ENCODE assay signal across 16 cellular contexts in genomic region chr16:51508813-51509212, GRCh38.
DNase-seq lines count a peak whose midpoint lies in the region; ATAC-seq and TF ChIP-seq lines count a peak whose summit lies in the region.
"Had no signal": no experiment of that assay in that cellular context is flagged by ENCODE, and none has a peak within 500 bp of the region (broad histone marks: within the 10 kb centered on the region; RNA-seq: fewer than 3 reads in every experiment).

No MANE protein-coding gene starts in this region.

- no peak overlapping the region for H3K27ac ChIP-seq in heart right ventricle
- H3K27ac ChIP-seq: 22Rv1 had no signal

- H3K4me3 ChIP-seq in HFF-Myc (replicated peaks; ENCODE audit: low read depth, low read length) (no peak overlapping the region), BE2C (ENCODE audit: low read depth, low read length) (no peak overlapping the region), heart right ventricle (no peak overlapping the region)

- H3K36me3 ChIP-seq in BE2C: no peaks in the 10 kb centered on the region
- H3K36me3 ChIP-seq in heart right ventricle: no peaks in the 10 kb centered on the region

- TF ChIP-seq CTCF in HFF-Myc (IDR thresholded peaks at IDR 0.05; ENCODE audit: low read depth, low read length, missing control alignments) (no peak), BE2C (IDR thresholded peaks at IDR 0.05; ENCODE audit: low read depth, low read length) (no peak), heart right ventricle (IDR thresholded peaks at IDR 0.05) (no peak)

- WGBS in heart right ventricle, 2 donors: 51 to 64% methylated on average over 2 of the region's 2 CpGs

- H3K27me3 ChIP-seq in BE2C (no peaks in the 10 kb centered on the region), heart right ventricle (no peaks in the 10 kb centered on the region)

- DNase-seq in DMS 273 (lab: John Stamatoyannopoulos, UW; ENCODE audit: unreplicated experiment) (peak; percentile 53), DMS 273 treated with DMSO at 0.1 percent for 48 hours (lab: John Stamatoyannopoulos, UW) (no peak), HFF-Myc (ENCODE audit: extremely low read depth, low read depth) (peak; percentile 62), fibroblast of gingiva (ENCODE audit: low read depth) (peak; percentile 81), myocyte (ENCODE audit: low read depth) (peak; percentile 2), BE2C (no peak), heart right ventricle (no peak)
- DNase-seq: CD8-positive, alpha-beta T cell; NCI-H146; NCI-H2081 treated with DMSO at 0.1 percent for 48 hours; NCI-H526; NK-92 treated with Interleukin-12 subunit alpha and Interleukin-12 subunit beta, amount 100 ng/mL, for 24 hours; PC-3 had no signal

- intact Hi-C loops in heart right ventricle (cut with DNase I): no loop called here

- no peaks in the 10 kb centered on the region for H3K4me1 ChIP-seq in BE2C
- H3K4me1 ChIP-seq in heart right ventricle: no peaks in the 10 kb centered on the region

- H3K9me3 ChIP-seq in BE2C (no peaks in the 10 kb centered on the region), heart right ventricle (peaks cover 0 to 29% (median 0%) of the 10 kb centered on the region in 11 donors)

- no peak for ATAC-seq in HG02852 (IDR thresholded peaks at IDR 0.05; ENCODE audit: unreplicated experiment)
- ATAC-seq in heart right ventricle: no peak
- ATAC-seq: CD8-positive, alpha-beta T cell; HCT116; PC-3 had no signal

Comparison
In these comparisons a context has a peak if more than half of its experiments do, and no peak if none do; other contexts are left out.
1. DNase-seq: peak in DMS 273 (single experiment), HFF-Myc (single experiment), fibroblast of gingiva (single experiment) and myocyte (single experiment); none in DMS 273 treated with DMSO at 0.1 percent for 48 hours (single experiment), BE2C (single experiment) and heart right ventricle (0 of 2).